Comparison of ENCODE assay signal across 20 cellular contexts in genomic region chr14:95623195-95623594, GRCh38.
A peak's percentile ranks its signal among the peaks of the same experiment; 100 is the strongest.
DNase-seq lines count a peak whose midpoint lies in the region; ATAC-seq and TF ChIP-seq lines count a peak whose summit lies in the region.
"Had no signal": no experiment of that assay in that cellular context is flagged by ENCODE, and none has a peak within 500 bp of the region (broad histone marks: within the 10 kb centered on the region; RNA-seq: fewer than 3 reads in every experiment).

No MANE protein-coding gene starts in this region.

- H3K9ac ChIP-seq in BLaER1: no peak overlapping the region
- H3K9ac ChIP-seq in adipocyte (ENCODE audit: low read length): no peak overlapping the region

- H3K79me2 ChIP-seq in GM23338 (replicated peaks; ENCODE audit: insufficient read depth): no peaks in the 10 kb centered on the region

- no peak overlapping the region for H3K27ac ChIP-seq in BLaER1
- no peak overlapping the region for H3K27ac ChIP-seq in GM23338 (ENCODE audit: low read depth)
- H3K27ac ChIP-seq: PC-9, SJSA1 had no signal

- H3K9me3 ChIP-seq in BLaER1 (peaks cover 23% of the 10 kb centered on the region), adipocyte (ENCODE audit: control insufficient read depth, low read length) (no peaks in the 10 kb centered on the region)
- H3K9me3 ChIP-seq: HAP-1, MG63, SJSA1 had no signal

- H3K4me2 ChIP-seq in BLaER1 (peak overlapping the region; percentile 39), GM23338 (peak overlapping the region; percentile 67)
- H3K4me2 ChIP-seq: PC-9 had no signal

- H3K27ac Mint-ChIP-seq in GM23338: no peak overlapping the region
- H3K27ac Mint-ChIP-seq: CD4-positive, alpha-beta T cell had no signal

- no peaks in the 10 kb centered on the region for H3F3A ChIP-seq in GM23338 (replicated peaks; ENCODE audit: low read depth)

- no peak for ATAC-seq in GM23338
- no peak for ATAC-seq in GM19328 (IDR thresholded peaks at IDR 0.05; ENCODE audit: unreplicated experiment)
- ATAC-seq: K562, Right ventricle myocardium inferior had no signal

- DNase-seq in GM23338 (ENCODE audit: low spot score) (no peak), adipocyte (ENCODE audit: low read depth) (peak; percentile 7), left kidney (ENCODE audit: low read depth, low spot score) (peak; percentile 21), DMS53 (lab: John Stamatoyannopoulos, UW) (no peak), NCI-H2029 treated with DMSO at 0.1 percent for 48 hours (lab: John Stamatoyannopoulos, UW) (no peak)
- DNase-seq: CD4-positive, alpha-beta T cell; GOT3; Kasumi-1; MG63; NCI-H2029; NCI-H446 treated with DMSO at 0.1 percent for 48 hours; NCI-H526 treated with DMSO at 0.1 percent for 48 hours; PC-9; T-helper 1 cell had no signal

- no peak overlapping the region for H2AFZ ChIP-seq in GM23338
- H2AFZ ChIP-seq: PC-9 had no signal

- no peaks in the 10 kb centered on the region; the same call in 2 of the 3 replicates for H3K9me3 Mint-ChIP-seq in GM23338

- H3K9me2 ChIP-seq in GM23338 (ENCODE audit: insufficient read depth): 0 out of 2 replicates have a peak, but pooled peaks cover 3% of the 10 kb centered on the region

- H4K20me1 ChIP-seq in BLaER1 (no peaks in the 10 kb centered on the region), GM23338 (replicated peaks; ENCODE audit: insufficient read depth) (no peaks in the 10 kb centered on the region)

- H3K36me3 Mint-ChIP-seq in GM23338 (ENCODE audit: low read depth): no peaks in the 10 kb centered on the region

- no peak for TF ChIP-seq CTCF in GM23338 (conservative IDR thresholded peaks at IDR 0.05; ENCODE audit: low read depth in 2 of 2)

- H3K36me3 ChIP-seq in BLaER1: no peaks in the 10 kb centered on the region
- no peaks in the 10 kb centered on the region for H3K36me3 ChIP-seq in GM23338 (ENCODE audit: insufficient read depth)
- H3K36me3 ChIP-seq in adipocyte (ENCODE audit: control insufficient read depth, insufficient read depth, low read length, severe bottlenecking): no peaks in the 10 kb centered on the region
- H3K36me3 ChIP-seq: HAP-1, MG63, SJSA1 had no signal

- peaks cover 24% of the 10 kb centered on the region for H3K4me1 Mint-ChIP-seq in GM23338

- no peak overlapping the region for H3K4me3 ChIP-seq in BLaER1
- no peak overlapping the region for H3K4me3 ChIP-seq in GM23338
- H3K4me3 ChIP-seq in adipocyte (ENCODE audit: low read length): no peak overlapping the region
- H3K4me3 ChIP-seq: HAP-1, K562, MG63, PC-9, SJSA1 had no signal

- H3K4me1 ChIP-seq in BLaER1 (peaks cover 30% of the 10 kb centered on the region), GM23338 (ENCODE audit: insufficient read depth) (peaks cover 26% of the 10 kb centered on the region), adipocyte (ENCODE audit: control insufficient read depth, insufficient read depth, low read length) (no peaks in the 10 kb centered on the region)
- H3K4me1 ChIP-seq: SJSA1 had no signal

- peaks cover 6% of the 10 kb centered on the region for H3K27me3 Mint-ChIP-seq in GM23338 (ENCODE audit: insufficient read depth, low read depth, poor library complexity)

- H3K27me3 ChIP-seq in BLaER1: no peaks in the 10 kb centered on the region
- no peaks in the 10 kb centered on the region for H3K27me3 ChIP-seq in GM23338 (ENCODE audit: insufficient read depth)
- H3K27me3 ChIP-seq in adipocyte (replicated peaks; ENCODE audit: control insufficient read depth, insufficient read depth, low read length): peaks cover 8% of the 10 kb centered on the region
- H3K27me3 ChIP-seq: MG63, SJSA1 had no signal

- no peak overlapping the region for H3K4me3 Mint-ChIP-seq in GM23338
- H3K4me3 Mint-ChIP-seq: CD4-positive, alpha-beta T cell had no signal

TF ChIP-seq in GM23338, 12 proteins besides CTCF, POLR2A, EP300 and RAD21:
- no peak for TF ChIP-seq ZNF331 (CRISPR knock-in tag; IDR thresholded peaks at IDR 0.05; ENCODE audit: low read depth)
- TF ChIP-seq ZNF462 (CRISPR knock-in tag; IDR thresholded peaks at IDR 0.05): no peak
- no peak for TF ChIP-seq STAT1 (IDR thresholded peaks at IDR 0.05; ENCODE audit: unreplicated experiment)
- no peak for TF ChIP-seq EZH2phosphoT487 (IDR thresholded peaks at IDR 0.05; ENCODE audit: unreplicated experiment)
- TF ChIP-seq REST (IDR thresholded peaks at IDR 0.05; ENCODE audit: unreplicated experiment): peak; percentile 54

Comparison
In these comparisons a context has a peak if more than half of its experiments do, and no peak if none do; other contexts are left out.
1. DNase-seq: peak in adipocyte (single experiment) and left kidney (single experiment); none in GM23338 (single experiment), DMS53 (single experiment) and NCI-H2029 treated with DMSO at 0.1 percent for 48 hours (single experiment).